ENCODE assay signal across 8 cellular contexts in genomic region chr14:106004937-106005795, GRCh38.
DNase-seq lines count a peak whose midpoint lies in the region; ATAC-seq lines count a peak whose summit lies in the region.
"Not testable (repeated sequence)": the region's sequence is repeated elsewhere in the genome, so short reads cannot be mapped to it uniquely, and the experiment has no call there.

No MANE protein-coding gene starts in this region.

- H3K9me3 Mint-ChIP-seq in activated CD8-positive, alpha-beta T cell treated with anti-CD3 and anti-CD28 coated beads, Interleukin-2, amount 10 ng/mL, durations not matched to agents 7 days and 5 days (ENCODE audit: insufficient read depth), result not testable (repeated sequence)

- peak; percentile 49 for DNase-seq in T-helper 9 cell
- DNase-seq in activated CD8-positive, alpha-beta T cell treated with anti-CD3 and anti-CD28 coated beads, Interleukin-2, amount 10 ng/mL, durations not matched to agents 7 days and 5 days, result peak; percentile 87
- peak; percentile 64 for DNase-seq in activated effector memory CD4-positive, alpha-beta T cell treated with Interleukin-2 at 50 U/mL for 16 hours
- DNase-seq in effector CD8-positive, alpha-beta T cell (lab: John Stamatoyannopoulos, UW), result peak; percentile 23
- peak; percentile 59 to 62 for DNase-seq in stimulated activated CD4-positive, alpha-beta T cell treated with anti-CD3 and anti-CD28 coated beads, Interleukin-15, amount 100 ng/mL, for 48 hours (ENCODE audit: low read depth in 2 of 2)
- peak; percentile 48 to 68 for DNase-seq in stimulated activated CD8-positive, alpha-beta memory T cell treated with anti-CD3 and anti-CD28 coated beads, Interleukin-7, amount 100 ng/mL, for 48 hours (ENCODE audit: extremely low read depth in 1 of 2, low read depth in 1 of 2)

- not testable (repeated sequence) for H3K9me3 ChIP-seq in BLaER1; KOPT-K1 (ENCODE audit: insufficient read depth, low read length, poor library complexity, severe bottlenecking)

- H3K36me3 ChIP-seq in BLaER1; KOPT-K1 (ENCODE audit: insufficient read depth, low read length): not testable (repeated sequence)

- H3K36me3 Mint-ChIP-seq in activated CD8-positive, alpha-beta T cell treated with anti-CD3 and anti-CD28 coated beads, Interleukin-2, amount 10 ng/mL, durations not matched to agents 7 days and 5 days (ENCODE audit: low read depth), result not testable (repeated sequence)

- H3K4me1 ChIP-seq in BLaER1, result peaks cover 23% of the 10 kb centered on the region

- H3K9ac ChIP-seq in BLaER1, result peak overlapping the region; percentile 90

- H3K27ac Mint-ChIP-seq in activated CD8-positive, alpha-beta T cell treated with anti-CD3 and anti-CD28 coated beads, Interleukin-2, amount 10 ng/mL, durations not matched to agents 7 days and 5 days, result peak overlapping the region; percentile 98

- peak; percentile 82 for ATAC-seq in activated CD8-positive, alpha-beta T cell treated with anti-CD3 and anti-CD28 coated beads, Interleukin-2, amount 10 ng/mL, durations not matched to agents 7 days and 5 days

- CTCF ChIA-PET in activated CD8-positive, alpha-beta T cell treated with anti-CD3 and anti-CD28 coated beads, Interleukin-2, amount 10 ng/mL, durations not matched to agents 7 days and 5 days (lab: Charles Lee), result interaction anchor here (0.6 to 1.8 kb wide), 16 partner anchors 9 to 525 kb away, joined by 3 to 7 read pairs (median 5); no protein-coding TSS in a partner anchor

- not testable (repeated sequence) for H4K20me1 ChIP-seq in BLaER1

- H3K4me2 ChIP-seq in BLaER1, result peak overlapping the region; percentile 71

- not testable (repeated sequence) for H3K27me3 ChIP-seq in BLaER1

- peak overlapping the region; percentile 90 for H3K27ac ChIP-seq in BLaER1
- H3K27ac ChIP-seq in KOPT-K1 (ENCODE audit: low read depth, low read length, poor library complexity, severe bottlenecking), result peak overlapping the region; percentile 97

- H3K4me1 Mint-ChIP-seq in activated CD8-positive, alpha-beta T cell treated with anti-CD3 and anti-CD28 coated beads, Interleukin-2, amount 10 ng/mL, durations not matched to agents 7 days and 5 days (ENCODE audit: low read depth), result peaks cover 49% of the 10 kb centered on the region

- POLR2A ChIA-PET in activated CD8-positive, alpha-beta T cell treated with anti-CD3 and anti-CD28 coated beads, Interleukin-2, amount 10 ng/mL, durations not matched to agents 7 days and 5 days (lab: Charles Lee), result interaction anchor here (1.3 kb wide), 1 partner anchor 20 kb away, joined by 5 read pairs; no protein-coding TSS in a partner anchor

- peak overlapping the region; percentile 71 for H3K4me3 ChIP-seq in BLaER1

- H3K4me3 Mint-ChIP-seq in activated CD8-positive, alpha-beta T cell treated with anti-CD3 and anti-CD28 coated beads, Interleukin-2, amount 10 ng/mL, durations not matched to agents 7 days and 5 days, result peak overlapping the region; percentile 70

- H3K27me3 Mint-ChIP-seq in activated CD8-positive, alpha-beta T cell treated with anti-CD3 and anti-CD28 coated beads, Interleukin-2, amount 10 ng/mL, durations not matched to agents 7 days and 5 days (ENCODE audit: low read depth), result not testable (repeated sequence)

Comparison
In these comparisons a context has a peak if more than half of its experiments do, and no peak if none do; other contexts are left out.
1. Peak in every context shown above with its lines: DNase-seq, ATAC-seq, H3K4me3 ChIP-seq and H3K27ac ChIP-seq.
2. DNase-seq: peak in every context shown above with its lines; median percentile 87 in activated CD8-positive, alpha-beta T cell treated with anti-CD3 and anti-CD28 coated beads, Interleukin-2, amount 10 ng/mL, durations not matched to agents 7 days and 5 days; 64 in activated effector memory CD4-positive, alpha-beta T cell treated with Interleukin-2 at 50 U/mL for 16 hours; 60 in stimulated activated CD4-positive, alpha-beta T cell treated with anti-CD3 and anti-CD28 coated beads, Interleukin-15, amount 100 ng/mL, for 48 hours; 58 in stimulated activated CD8-positive, alpha-beta memory T cell treated with anti-CD3 and anti-CD28 coated beads, Interleukin-7, amount 100 ng/mL, for 48 hours; 49 in T-helper 9 cell; 23 in effector CD8-positive, alpha-beta T cell.